ENCODE assay signal across 6 cellular contexts in the genomic region with DNA sequence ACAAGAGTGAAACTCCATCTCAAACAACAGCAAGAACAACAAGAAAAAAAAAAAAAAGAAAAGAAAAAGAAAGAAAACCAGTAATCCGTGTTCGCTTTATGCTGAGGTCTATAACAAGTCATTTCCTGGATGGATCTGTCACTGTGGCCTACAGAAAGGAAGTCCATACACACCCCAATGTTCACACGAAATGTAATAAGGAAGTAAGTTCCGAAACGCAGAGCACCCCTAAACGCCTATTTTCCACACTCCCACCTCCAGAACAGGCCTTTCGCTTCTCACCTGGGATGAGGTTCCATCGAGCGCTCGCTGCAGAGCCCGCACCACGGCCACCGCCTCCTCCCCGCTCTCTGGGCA. TPM values are rescaled to one million over a fixed set of nuclear protein-coding genes. Genes with fewer than 3 reads are reported as not detected.
DNase-seq lines count a peak whose midpoint lies in the region; ATAC-seq and TF ChIP-seq lines count a peak whose summit lies in the region.

No MANE protein-coding gene starts in this region.

- DNase-seq in NCI-H146 (lab: John Stamatoyannopoulos, UW) (peak; percentile 36), NCI-H146 treated with DMSO at 0.1 percent for 48 hours (lab: John Stamatoyannopoulos, UW; ENCODE audit: unreplicated experiment) (no peak), HT-29 (ENCODE audit: low spot score) (no peak)

- H3K36me3 ChIP-seq in SU-DHL-6 (ENCODE audit: low read length) (peaks cover 7% of the 10 kb centered on the region), iPS-20b (ENCODE audit: insufficient read depth, low read depth, low read length) (peaks cover 15% of the 10 kb centered on the region)

- peaks cover 66% of the 10 kb centered on the region for H3K79me2 ChIP-seq in SU-DHL-6 (ENCODE audit: insufficient read depth, low read length)

- peaks cover 2% of the 10 kb centered on the region; the same call in 1 of the 2 replicates for H3K9me3 ChIP-seq in SU-DHL-6 (ENCODE audit: insufficient read depth, low read length)
- H3K9me3 ChIP-seq in iPS-20b (ENCODE audit: insufficient read depth, low read depth, low read length), result peaks cover 5% of the 10 kb centered on the region

- ATAC-seq in GM19395 (IDR thresholded peaks at IDR 0.05; ENCODE audit: unreplicated experiment), result no peak

- H3K4me1 ChIP-seq in iPS-20b (ENCODE audit: insufficient read depth, low read length), result peaks cover 9% of the 10 kb centered on the region

- peak overlapping the region; percentile 82 for H3K4me3 ChIP-seq in SU-DHL-6 (ENCODE audit: insufficient read depth, low read length, poor library complexity, severe bottlenecking)
- peak overlapping the region; percentile 87 for H3K4me3 ChIP-seq in iPS-20b (ENCODE audit: low read length)

- H3F3A ChIP-seq in SU-DHL-6 (ENCODE audit: insufficient read depth), result peaks cover 32% of the 10 kb centered on the region

- H3K27me3 ChIP-seq in SU-DHL-6 (ENCODE audit: low read length) (no peaks in the 10 kb centered on the region), iPS-20b (ENCODE audit: insufficient read depth, low read length) (no peaks in the 10 kb centered on the region)

- peak overlapping the region; percentile 89 for H3K4me2 ChIP-seq in SU-DHL-6 (ENCODE audit: low read depth, low read length, poor library complexity, severe bottlenecking)

- H3K9me2 ChIP-seq in SU-DHL-6 (replicated peaks; ENCODE audit: insufficient read depth, low read length), result no peaks in the 10 kb centered on the region

- H2AFZ ChIP-seq in SU-DHL-6 (ENCODE audit: low read depth, low read length, severe bottlenecking), result peak overlapping the region; percentile 69

- H3K9ac ChIP-seq in SU-DHL-6 (ENCODE audit: low read length), result peak overlapping the region; percentile 77
- peak overlapping the region; percentile 86; the same call in 1 of the 2 replicates for H3K9ac ChIP-seq in iPS-20b (ENCODE audit: low read depth, low read length)

- H3K27ac ChIP-seq in SU-DHL-6 (ENCODE audit: low read depth, low read length) (peak overlapping the region; percentile 73), iPS-20b (ENCODE audit: low read length) (peak overlapping the region; percentile 16)

- TF ChIP-seq CTCF in SU-DHL-6 (IDR thresholded peaks at IDR 0.05; ENCODE audit: insufficient read depth, low read length, poor library complexity, severe bottlenecking), result no peak

- H4K20me1 ChIP-seq in SU-DHL-6 (ENCODE audit: low read depth, low read length), result peaks cover 6% of the 10 kb centered on the region; the same call in 1 of the 2 replicates

RNA-seq across cellular contexts. Expression of a gene that starts 0.7 kb away (rescaled TPM):
- 21.0 and 28.5 TPM in 2 replicates for total RNA-seq in HT-29 (2014; rRNA removed; shearing (Covaris generic))

RNA-seq across cellular contexts. Expression of a gene that starts 5.1 kb away (rescaled TPM):
- total RNA-seq in HT-29 (2014; rRNA removed; shearing (Covaris generic)), result 8.5 and 9.7 TPM in 2 replicates

RNA-seq across cellular contexts. Expression of a gene that starts 26.6 kb away (rescaled TPM):
- total RNA-seq in HT-29 (2014; rRNA removed; shearing (Covaris generic)), result 18.6 and 20.4 TPM in 2 replicates

RNA-seq across cellular contexts. Expression of a gene that starts 33.4 kb away (rescaled TPM):
- 918 and 1,014 TPM in 2 replicates for total RNA-seq in HT-29 (2014; rRNA removed; shearing (Covaris generic))

RNA-seq across cellular contexts. Expression of a gene that starts 52.6 kb away (rescaled TPM):
- 1.6 and 1.7 TPM in 2 replicates for total RNA-seq in HT-29 (2014; rRNA removed; shearing (Covaris generic))
